In the genomic region with DNA sequence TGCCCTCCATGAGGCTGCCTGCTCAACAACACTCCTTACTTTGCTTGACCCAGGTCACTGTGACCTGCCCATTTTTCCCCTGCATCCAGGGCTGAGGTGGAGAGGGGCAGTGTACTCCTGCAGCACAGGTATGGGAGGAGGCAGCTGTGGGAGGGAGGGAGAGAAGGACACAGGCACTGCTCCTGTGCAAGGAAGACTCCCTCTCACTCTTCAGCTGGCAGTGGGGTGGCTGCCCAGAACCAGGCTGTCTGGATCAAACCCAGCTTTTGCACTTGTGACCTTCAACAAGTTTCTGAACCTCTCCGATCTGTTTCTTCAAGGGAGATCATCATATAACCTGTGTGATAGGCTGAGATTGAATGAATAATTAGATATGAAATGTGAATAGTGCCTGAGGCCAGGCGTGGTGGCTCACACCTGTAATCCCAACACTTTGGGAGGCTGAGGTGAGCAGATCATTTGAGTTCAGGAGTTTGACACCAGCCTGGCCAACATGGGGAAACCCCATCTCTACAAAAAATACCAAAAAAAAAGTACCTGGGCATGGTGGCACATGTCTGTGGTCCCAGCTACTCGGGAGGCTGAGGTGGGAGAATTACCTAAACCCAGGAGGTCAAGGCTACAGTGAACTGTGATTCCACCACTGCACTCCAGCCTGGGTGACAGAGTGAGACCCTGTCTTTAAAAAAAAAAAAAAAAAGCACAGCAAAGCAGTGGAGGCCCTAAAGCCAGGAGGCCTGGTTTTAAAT, we compare ENCODE assay signal across 20 cellular contexts. TPM values are rescaled to one million over a fixed set of nuclear protein-coding genes. Genes with fewer than 3 reads are reported as not detected.
DNase-seq lines count a peak whose midpoint lies in the region; ATAC-seq lines count a peak whose summit lies in the region.
"Had no signal": no experiment of that assay in that cellular context is flagged by ENCODE, and none has a peak within 500 bp of the region (broad histone marks: within the 10 kb centered on the region; RNA-seq: fewer than 3 reads in every experiment).

No MANE protein-coding gene starts in this region.

- no peak for DNase-seq in stimulated activated naive CD8-positive, alpha-beta T cell treated with anti-CD3 and anti-CD28 coated beads, Interleukin-15, Interleukin-2, amounts not matched to agents 100 U/mL and 50 U/mL, for 24 hours
- no peak for DNase-seq in T-cell
- no peak for DNase-seq in memory B cell (ENCODE audit: low spot score in 2 of 2)
- no peak for DNase-seq in activated T-helper 1 cell treated with anti-CD3 and anti-CD28 coated beads, Interleukin-12 subunit alpha, Interleukin-12 subunit beta, Interleukin-2, Interleukin-4 antibody, amounts not matched to agents 30 ng/mL and 10 ng/mL and 1 ng/mL, durations not matched to agents 14 hours and 24 hours and 36 hours (ENCODE audit: low spot score)
- DNase-seq in inferior parietal cortex (ENCODE audit: extremely low spot score) = no peak
- DNase-seq in midbrain (lab: John Stamatoyannopoulos, UW) = no peak
- DNase-seq: activated naive CD4-positive, alpha-beta T cell treated with anti-CD3 and anti-CD28 coated beads, Interleukin-2, amount 10 ng/mL, durations not matched to agents 7 days and 5 days; BE2C; DMS 273 treated with DMSO at 0.1 percent for 48 hours; GDM1; KG1; left colon; NCI-H2081; NCI-H524; pancreas; PC-9; stimulated activated CD4-positive, alpha-beta T cell treated with anti-CD3 and anti-CD28 coated beads, Interleukin-4, amount 100 ng/mL, for 1 hour had no signal

- H3K36me3 Mint-ChIP-seq in stimulated activated naive CD8-positive, alpha-beta T cell treated with anti-CD3 and anti-CD28 coated beads, Interleukin-15, Interleukin-2, amounts not matched to agents 100 ng/mL and 50 ng/mL, for 24 hours (ENCODE audit: low read depth) = peaks cover 56% of the 10 kb centered on the region
- H3K36me3 Mint-ChIP-seq in T-cell = peaks cover 26% of the 10 kb centered on the region
- H3K36me3 Mint-ChIP-seq in memory B cell = peaks cover 10% of the 10 kb centered on the region
- peaks cover 45% of the 10 kb centered on the region for H3K36me3 Mint-ChIP-seq in activated T-helper 1 cell treated with anti-CD3 and anti-CD28 coated beads, Interleukin-12 subunit alpha, Interleukin-12 subunit beta, Interleukin-2, Interleukin-4 antibody, amounts not matched to agents 30 ng/mL and 10 ng/mL and 1 ng/mL, durations not matched to agents 14 hours and 24 hours and 36 hours (ENCODE audit: low read depth)

- H3K4me1 Mint-ChIP-seq in stimulated activated naive CD8-positive, alpha-beta T cell treated with anti-CD3 and anti-CD28 coated beads, Interleukin-15, Interleukin-2, amounts not matched to agents 100 ng/mL and 50 ng/mL, for 24 hours (ENCODE audit: low read depth) = peaks cover 42% of the 10 kb centered on the region
- H3K4me1 Mint-ChIP-seq in T-cell (peaks cover 30 to 32% (median 30%) of the 10 kb centered on the region in 3 donors), memory B cell (peaks cover 14% of the 10 kb centered on the region)
- peaks cover 43% of the 10 kb centered on the region for H3K4me1 Mint-ChIP-seq in activated T-helper 1 cell treated with anti-CD3 and anti-CD28 coated beads, Interleukin-12 subunit alpha, Interleukin-12 subunit beta, Interleukin-2, Interleukin-4 antibody, amounts not matched to agents 30 ng/mL and 10 ng/mL and 1 ng/mL, durations not matched to agents 14 hours and 24 hours and 36 hours (ENCODE audit: low read depth)

- no peaks in the 10 kb centered on the region for H3K9me3 Mint-ChIP-seq in stimulated activated naive CD8-positive, alpha-beta T cell treated with anti-CD3 and anti-CD28 coated beads, Interleukin-15, Interleukin-2, amounts not matched to agents 100 ng/mL and 50 ng/mL, for 24 hours
- H3K9me3 Mint-ChIP-seq in T-cell (no peaks in the 10 kb centered on the region), memory B cell (no peaks in the 10 kb centered on the region)
- no peaks in the 10 kb centered on the region for H3K9me3 Mint-ChIP-seq in activated T-helper 1 cell treated with anti-CD3 and anti-CD28 coated beads, Interleukin-12 subunit alpha, Interleukin-12 subunit beta, Interleukin-2, Interleukin-4 antibody, amounts not matched to agents 30 ng/mL and 10 ng/mL and 1 ng/mL, durations not matched to agents 14 hours and 24 hours and 36 hours
- H3K9me3 Mint-ChIP-seq: activated naive CD4-positive, alpha-beta T cell treated with anti-CD3 and anti-CD28 coated beads, Interleukin-2, amount 10 ng/mL, durations not matched to agents 7 days and 5 days; brain had no signal

- H3K4me3 Mint-ChIP-seq in stimulated activated naive CD8-positive, alpha-beta T cell treated with anti-CD3 and anti-CD28 coated beads, Interleukin-15, Interleukin-2, amounts not matched to agents 100 ng/mL and 50 ng/mL, for 24 hours = no peak overlapping the region
- no peak overlapping the region for H3K4me3 Mint-ChIP-seq in T-cell
- H3K4me3 Mint-ChIP-seq in memory B cell = no peak overlapping the region
- H3K4me3 Mint-ChIP-seq in activated T-helper 1 cell treated with anti-CD3 and anti-CD28 coated beads, Interleukin-12 subunit alpha, Interleukin-12 subunit beta, Interleukin-2, Interleukin-4 antibody, amounts not matched to agents 30 ng/mL and 10 ng/mL and 1 ng/mL, durations not matched to agents 14 hours and 24 hours and 36 hours = no peak overlapping the region
- H3K4me3 Mint-ChIP-seq: activated naive CD4-positive, alpha-beta T cell treated with anti-CD3 and anti-CD28 coated beads, Interleukin-2, amount 10 ng/mL, durations not matched to agents 7 days and 5 days; brain had no signal

- POLR2A ChIA-PET in T-cell (lab: Charles Lee) = interaction anchor here (0.6 to 1.0 kb wide), 5 partner anchors 14 to 1589 kb away, joined by 3 to 7 read pairs (median 5); a partner anchor contains a TSS

- no peak for ATAC-seq in stimulated activated naive CD8-positive, alpha-beta T cell treated with anti-CD3 and anti-CD28 coated beads, Interleukin-15, Interleukin-2, amounts not matched to agents 100 U/mL and 50 U/mL, for 24 hours
- ATAC-seq in T-cell (replicated peaks in 1 of 4) (peak in 1 of 4 experiments; percentile 4), memory B cell (ENCODE audit: low read depth) (peak; percentile 44)
- ATAC-seq: left colon, SK-N-SH treated with all-trans-retinoic acid at 6 μM for 48 hours had no signal

- peak overlapping the region; percentile 36 for H3K27ac Mint-ChIP-seq in stimulated activated naive CD8-positive, alpha-beta T cell treated with anti-CD3 and anti-CD28 coated beads, Interleukin-15, Interleukin-2, amounts not matched to agents 100 ng/mL and 50 ng/mL, for 24 hours
- H3K27ac Mint-ChIP-seq in T-cell (peak overlapping the region; percentile 51 to 80), memory B cell (peak overlapping the region; percentile 81)
- no peak overlapping the region for H3K27ac Mint-ChIP-seq in activated T-helper 1 cell treated with anti-CD3 and anti-CD28 coated beads, Interleukin-12 subunit alpha, Interleukin-12 subunit beta, Interleukin-2, Interleukin-4 antibody, amounts not matched to agents 30 ng/mL and 10 ng/mL and 1 ng/mL, durations not matched to agents 14 hours and 24 hours and 36 hours

- no peaks in the 10 kb centered on the region for H3K27me3 Mint-ChIP-seq in stimulated activated naive CD8-positive, alpha-beta T cell treated with anti-CD3 and anti-CD28 coated beads, Interleukin-15, Interleukin-2, amounts not matched to agents 100 ng/mL and 50 ng/mL, for 24 hours
- H3K27me3 Mint-ChIP-seq in T-cell = no peaks in the 10 kb centered on the region
- no peaks in the 10 kb centered on the region for H3K27me3 Mint-ChIP-seq in memory B cell
- H3K27me3 Mint-ChIP-seq in activated T-helper 1 cell treated with anti-CD3 and anti-CD28 coated beads, Interleukin-12 subunit alpha, Interleukin-12 subunit beta, Interleukin-2, Interleukin-4 antibody, amounts not matched to agents 30 ng/mL and 10 ng/mL and 1 ng/mL, durations not matched to agents 14 hours and 24 hours and 36 hours (ENCODE audit: insufficient read depth) = no peaks in the 10 kb centered on the region
- H3K27me3 Mint-ChIP-seq: activated naive CD4-positive, alpha-beta T cell treated with anti-CD3 and anti-CD28 coated beads, Interleukin-2, amount 10 ng/mL, durations not matched to agents 7 days and 5 days had no signal

- intact Hi-C loops in activated T-helper 1 cell treated with anti-CD3 and anti-CD28 coated beads, Interleukin-12 subunit alpha, Interleukin-12 subunit beta, Interleukin-2, Interleukin-4 antibody, amounts not matched to agents 30 ng/mL and 10 ng/mL and 1 ng/mL, durations not matched to agents 14 hours and 24 hours and 36 hours (cut with micrococcal nuclease) = no loop called here

- CTCF ChIA-PET in T-cell (lab: Charles Lee) = interaction anchor here (0.6 to 2.5 kb wide), 9 partner anchors 10 to 612 kb away, joined by 3 to 12 read pairs (median 6); a partner anchor contains a TSS

RNA-seq across cellular contexts. Expression of a gene that starts 14.2 kb away (rescaled TPM):
- 10 to 100 TPM; 31.2 to 39.7 (median 35.6) TPM for total RNA-seq in T-cell
- 50.9 and 55.4 TPM in 2 replicates for total RNA-seq in activated T-helper 1 cell treated with anti-CD3 and anti-CD28 coated beads, Interleukin-12 subunit alpha, Interleukin-12 subunit beta, Interleukin-2, Interleukin-4 antibody, amounts not matched to agents 30 ng/mL and 10 ng/mL and 1 ng/mL, durations not matched to agents 14 hours and 24 hours and 36 hours

RNA-seq across cellular contexts. Expression of a gene that starts 18.0 kb away (rescaled TPM):
- total RNA-seq in T-cell = 10 to 100 TPM; 53.6 to 72.2 (median 59.9) TPM
- 112 and 119 TPM in 2 replicates for total RNA-seq in activated T-helper 1 cell treated with anti-CD3 and anti-CD28 coated beads, Interleukin-12 subunit alpha, Interleukin-12 subunit beta, Interleukin-2, Interleukin-4 antibody, amounts not matched to agents 30 ng/mL and 10 ng/mL and 1 ng/mL, durations not matched to agents 14 hours and 24 hours and 36 hours

RNA-seq across cellular contexts. Expression of a gene that starts 46.2 kb away (rescaled TPM):
- total RNA-seq in T-cell = 1 to 10 TPM in 4 of 5 donors, not detected in 1; 1.3 to 2.8 (median 1.7) TPM
- 0.26 TPM in 1 of 2 replicates, not detected in the other for total RNA-seq in activated T-helper 1 cell treated with anti-CD3 and anti-CD28 coated beads, Interleukin-12 subunit alpha, Interleukin-12 subunit beta, Interleukin-2, Interleukin-4 antibody, amounts not matched to agents 30 ng/mL and 10 ng/mL and 1 ng/mL, durations not matched to agents 14 hours and 24 hours and 36 hours

RNA-seq across cellular contexts. Expression of a gene that starts 58.4 kb away (rescaled TPM):
- 10 to 100 TPM; 26.2 to 46.0 (median 28.8) TPM for total RNA-seq in T-cell
- 62.0 and 64.0 TPM in 2 replicates for total RNA-seq in activated T-helper 1 cell treated with anti-CD3 and anti-CD28 coated beads, Interleukin-12 subunit alpha, Interleukin-12 subunit beta, Interleukin-2, Interleukin-4 antibody, amounts not matched to agents 30 ng/mL and 10 ng/mL and 1 ng/mL, durations not matched to agents 14 hours and 24 hours and 36 hours
- total RNA-seq: PC-9 had no signal
